ENCODE assay signal across 9 cellular contexts in the genomic region with DNA sequence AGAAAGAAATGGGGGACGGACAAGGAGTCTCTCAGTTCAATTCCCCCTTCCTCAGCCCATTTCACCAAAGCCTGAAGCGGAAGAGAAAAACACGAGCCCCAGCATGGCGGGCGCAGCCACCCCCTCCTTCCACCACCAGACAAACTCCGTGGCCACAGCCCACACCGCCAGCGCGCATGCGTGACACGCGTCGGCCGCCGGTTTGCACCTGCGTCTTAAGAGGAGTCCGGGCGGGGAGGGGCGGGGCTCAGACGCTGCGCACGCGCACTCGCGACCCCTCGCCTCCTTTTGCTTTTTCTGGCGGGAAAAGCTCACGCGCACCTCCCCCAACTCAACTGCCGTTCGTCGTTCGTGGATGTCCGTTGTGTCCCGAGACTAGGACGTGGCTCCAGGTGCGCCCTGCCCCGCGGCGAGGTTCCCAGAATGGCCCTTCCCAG. TPM values are rescaled to one million over a fixed set of nuclear protein-coding genes. Genes with fewer than 3 reads are reported as not detected.
A peak's percentile ranks its signal among the peaks of the same experiment; 100 is the strongest.
DNase-seq lines count a peak whose midpoint lies in the region; ATAC-seq and TF ChIP-seq lines count a peak whose summit lies in the region.
"Had no signal": no experiment of that assay in that cellular context is flagged by ENCODE, and none has a peak within 500 bp of the region (broad histone marks: within the 10 kb centered on the region; RNA-seq: fewer than 3 reads in every experiment).

A gene with protein sequence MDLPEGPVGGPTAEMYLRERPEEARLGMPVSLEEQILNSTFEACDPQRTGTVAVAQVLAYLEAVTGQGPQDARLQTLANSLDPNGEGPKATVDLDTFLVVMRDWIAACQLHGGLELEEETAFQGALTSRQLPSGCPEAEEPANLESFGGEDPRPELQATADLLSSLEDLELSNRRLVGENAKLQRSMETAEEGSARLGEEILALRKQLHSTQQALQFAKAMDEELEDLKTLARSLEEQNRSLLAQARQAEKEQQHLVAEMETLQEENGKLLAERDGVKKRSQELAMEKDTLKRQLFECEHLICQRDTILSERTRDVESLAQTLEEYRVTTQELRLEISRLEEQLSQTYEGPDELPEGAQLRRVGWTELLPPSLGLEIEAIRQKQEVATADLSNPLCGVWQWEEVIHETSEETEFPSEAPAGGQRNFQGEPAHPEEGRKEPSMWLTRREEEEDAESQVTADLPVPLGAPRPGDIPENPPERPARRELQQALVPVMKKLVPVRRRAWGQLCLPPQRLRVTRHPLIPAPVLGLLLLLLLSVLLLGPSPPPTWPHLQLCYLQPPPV (plus strand): TSS at position 314 of the 437 bp plus-strand sequence. CDS start 2,635 bp downstream, outside the sequence.

- no peaks in the 10 kb centered on the region for H3K9me3 Mint-ChIP-seq in activated T-cell treated with anti-CD3 and anti-CD28 coated beads, Interleukin-2, amount 50 U/mL, for 24 hours
- H3K9me3 Mint-ChIP-seq in glutamatergic neuron (ENCODE audit: unreplicated experiment), result peaks cover 7% of the 10 kb centered on the region

- H3K27me3 Mint-ChIP-seq in activated T-cell treated with anti-CD3 and anti-CD28 coated beads, Interleukin-2, amount 50 U/mL, for 24 hours, result no peaks in the 10 kb centered on the region
- H3K27me3 Mint-ChIP-seq in glutamatergic neuron (ENCODE audit: unreplicated experiment), result peaks cover 8% of the 10 kb centered on the region

- H3K4me1 Mint-ChIP-seq in activated T-cell treated with anti-CD3 and anti-CD28 coated beads, Interleukin-2, amount 50 U/mL, for 24 hours (ENCODE audit: low read depth), result peaks cover 16% of the 10 kb centered on the region
- peaks cover 4% of the 10 kb centered on the region for H3K4me1 Mint-ChIP-seq in glutamatergic neuron (ENCODE audit: low read depth, unreplicated experiment)

- DNase-seq in G401 (ENCODE audit: low spot score) (peak; percentile 70), NOMO-1 (lab: John Stamatoyannopoulos, UW; ENCODE audit: unreplicated experiment in 2 of 2) (peak; percentile 88 to 95), glutamatergic neuron (no peak), NCI-H446 treated with DMSO at 0.1 percent for 48 hours (lab: John Stamatoyannopoulos, UW) (no peak)
- DNase-seq in activated T-cell treated with anti-CD3 and anti-CD28 coated beads, Interleukin-2, amount 50 U/mL, for 24 hours, result peak; percentile 84
- DNase-seq in stimulated activated CD4-positive, alpha-beta T cell treated with anti-CD3 and anti-CD28 coated beads, Interleukin-1b, Interleukin-23, amount 100 ng/mL, for 1 hour (ENCODE audit: low read depth in 2 of 2), result peak; percentile 69 to 84

- H3K27ac Mint-ChIP-seq in activated T-cell treated with anti-CD3 and anti-CD28 coated beads, Interleukin-2, amount 50 U/mL, for 24 hours, result peak within 1 kb of the TSS; percentile 83
- H3K27ac Mint-ChIP-seq in glutamatergic neuron (ENCODE audit: unreplicated experiment), result no peak within 1 kb of the TSS

- H3K36me3 Mint-ChIP-seq in activated T-cell treated with anti-CD3 and anti-CD28 coated beads, Interleukin-2, amount 50 U/mL, for 24 hours (ENCODE audit: low read depth), result no peaks in the 10 kb centered on the region
- H3K36me3 Mint-ChIP-seq in glutamatergic neuron (ENCODE audit: unreplicated experiment), result peaks cover 9% of the 10 kb centered on the region

- ATAC-seq in HG02970 (IDR thresholded peaks at IDR 0.05; ENCODE audit: low FRiP score, unreplicated experiment), result no peak
- ATAC-seq in GM19467 (IDR thresholded peaks at IDR 0.05; ENCODE audit: unreplicated experiment), result no peak
- ATAC-seq: HCT116 had no signal

- in situ Hi-C loops in G401 (cut with HindIII; ENCODE audit: low sequenced_read_pairs), result no loop called here

- H3K4me3 Mint-ChIP-seq in activated T-cell treated with anti-CD3 and anti-CD28 coated beads, Interleukin-2, amount 50 U/mL, for 24 hours, result peak within 1 kb of the TSS; percentile 35
- peak within 1 kb of the TSS; percentile 42 for H3K4me3 Mint-ChIP-seq in glutamatergic neuron (ENCODE audit: unreplicated experiment)

- no peak for TF ChIP-seq CTCF in glutamatergic neuron (IDR thresholded peaks at IDR 0.05; ENCODE audit: partially characterized antibody, unreplicated experiment)

RNA-seq across cellular contexts. Expression of the gene that starts here (rescaled TPM):
- not detected in 2 replicates for total RNA-seq in G401 (2014; rRNA removed; shearing (Covaris generic))
- 0.49 TPM for total RNA-seq in glutamatergic neuron (ENCODE audit: unreplicated experiment)

Comparison
In these comparisons a context has a peak if more than half of its experiments do, and no peak if none do; other contexts are left out.
1. Peak in DNase-seq in G401; RNA of the gene not detected or under 1 TPM.
2. DNase-seq: peak in NOMO-1 (2 of 2), activated T-cell treated with anti-CD3 and anti-CD28 coated beads, Interleukin-2, amount 50 U/mL, for 24 hours (single experiment) and stimulated activated CD4-positive, alpha-beta T cell treated with anti-CD3 and anti-CD28 coated beads, Interleukin-1b, Interleukin-23, amount 100 ng/mL, for 1 hour (2 of 2); none in glutamatergic neuron (single experiment) and NCI-H446 treated with DMSO at 0.1 percent for 48 hours (single experiment).